7 cellular contexts compared by ENCODE assay signal in the genomic region with DNA sequence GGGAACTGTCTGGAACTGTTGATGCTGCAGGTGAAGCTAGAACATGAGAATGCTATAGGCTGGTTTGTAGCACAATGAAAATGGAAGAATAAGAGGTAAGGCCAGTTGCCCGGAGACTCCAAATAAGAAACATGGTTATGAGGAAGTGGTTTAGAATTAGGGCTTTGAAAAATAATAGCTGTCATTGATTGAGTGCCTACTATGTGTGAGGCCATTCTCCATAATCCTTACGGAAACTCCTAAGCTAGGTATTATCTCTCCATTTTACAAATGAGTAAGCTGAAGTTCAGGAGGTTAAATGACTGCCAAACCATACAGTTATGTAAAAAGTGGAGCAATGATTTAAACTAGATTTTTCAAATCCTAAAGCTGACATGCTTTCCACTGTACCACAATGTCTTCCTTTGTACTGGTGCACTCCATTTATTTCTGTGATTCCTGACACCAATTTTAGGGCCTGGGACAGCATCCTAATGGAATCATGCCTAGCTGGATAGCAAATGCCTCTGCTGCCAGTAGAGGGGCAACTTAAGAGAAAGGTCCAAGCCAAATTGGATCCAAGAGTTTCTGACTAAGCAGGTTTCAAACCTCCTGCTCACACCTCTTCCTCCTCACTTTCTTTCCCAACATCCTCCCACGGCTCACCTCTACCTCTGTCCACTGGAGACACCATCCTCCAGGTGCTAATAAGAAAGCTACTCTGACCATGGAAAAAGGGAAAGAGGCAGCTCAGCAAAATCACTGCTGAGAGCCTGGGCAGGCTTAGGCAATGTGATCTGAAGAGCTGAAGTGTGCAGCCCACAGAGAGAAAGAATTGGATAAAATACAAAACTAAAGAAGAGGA. TPM values are rescaled to one million over a fixed set of nuclear protein-coding genes. Genes with fewer than 3 reads are reported as not detected.
DNase-seq lines count a peak whose midpoint lies in the region; ATAC-seq and TF ChIP-seq lines count a peak whose summit lies in the region.

No MANE protein-coding gene starts in this region.

- POLR2A ChIA-PET in activated B cell treated with CpG ODN at 0.5 μM for 24 hours (lab: Charles Lee), result interaction anchor here (0.5 to 3.0 kb wide), 9 partner anchors 13 to 416 kb away, joined by 3 to 16 read pairs (median 4); partner anchors contain the start of gene PICALM

- TF ChIP-seq CTCF in activated B cell treated with CpG ODN at 0.5 μM for 24 hours (IDR thresholded peaks at IDR 0.05), result no peak
- TF ChIP-seq CTCF in osteocyte (IDR thresholded peaks at IDR 0.05), result no peak

- intact Hi-C loops in activated B cell treated with CpG ODN at 0.5 μM for 24 hours (cut with micrococcal nuclease), result loop anchor here (1.0 to 2.0 kb wide), 5 partner anchors 17 to 78 kb away; partner anchors contain the start of gene PICALM

- no peaks in the 10 kb centered on the region for H3K27me3 Mint-ChIP-seq in activated B cell treated with CpG ODN at 0.5 μM for 24 hours
- H3K27me3 Mint-ChIP-seq in osteocyte (ENCODE audit: unreplicated experiment), result no peaks in the 10 kb centered on the region

- H3K4me1 Mint-ChIP-seq in activated B cell treated with CpG ODN at 0.5 μM for 24 hours (peaks cover 21% of the 10 kb centered on the region), osteocyte (ENCODE audit: unreplicated experiment) (peaks cover 15% of the 10 kb centered on the region)

- H3K9me3 Mint-ChIP-seq in activated B cell treated with CpG ODN at 0.5 μM for 24 hours (no peaks in the 10 kb centered on the region), osteocyte (ENCODE audit: unreplicated experiment) (no peaks in the 10 kb centered on the region)

- DNase-seq in activated B cell treated with CpG ODN at 0.5 μM for 24 hours (no peak), osteocyte (ENCODE audit: extremely low spot score, unreplicated experiment) (no peak), NCI-H146 treated with DMSO at 0.1 percent for 48 hours (lab: John Stamatoyannopoulos, UW; ENCODE audit: unreplicated experiment) (no peak), mesenteric fat pad (ENCODE audit: low spot score) (no peak), NCI-H1436 (lab: John Stamatoyannopoulos, UW) (no peak)

- H3K27ac Mint-ChIP-seq in activated B cell treated with CpG ODN at 0.5 μM for 24 hours, result peak overlapping the region; percentile 87
- peak overlapping the region; percentile 52 for H3K27ac Mint-ChIP-seq in osteocyte (ENCODE audit: unreplicated experiment)

- H3K4me3 Mint-ChIP-seq in activated B cell treated with CpG ODN at 0.5 μM for 24 hours (peak overlapping the region; percentile 46), osteocyte (ENCODE audit: unreplicated experiment) (no peak overlapping the region)

- CTCF ChIA-PET in activated B cell treated with CpG ODN at 0.5 μM for 24 hours (lab: Charles Lee), result interaction anchor here (1.5 to 3.1 kb wide), 4 partner anchors 47 to 103 kb away, joined by 3 to 17 read pairs (median 8); partner anchors contain the start of gene PICALM

- ATAC-seq in GM19023 (IDR thresholded peaks at IDR 0.05; ENCODE audit: unreplicated experiment), result peak; percentile 51
- peak; percentile 31 for ATAC-seq in HG02938 (IDR thresholded peaks at IDR 0.05; ENCODE audit: unreplicated experiment)
- ATAC-seq in activated B cell treated with CpG ODN at 0.5 μM for 24 hours (ENCODE audit: low read depth), result peak; percentile 53

- H3K36me3 Mint-ChIP-seq in activated B cell treated with CpG ODN at 0.5 μM for 24 hours (ENCODE audit: low read depth), result no peaks in the 10 kb centered on the region
- H3K36me3 Mint-ChIP-seq in osteocyte (ENCODE audit: unreplicated experiment), result no peaks in the 10 kb centered on the region

RNA-seq across cellular contexts. Expression of gene PICALM, which starts 46.9 kb away (rescaled TPM):
- total RNA-seq in activated B cell treated with CpG ODN at 0.5 μM for 24 hours (118 and 139 TPM in 2 replicates), osteocyte (262 and 267 TPM in 2 replicates), mesenteric fat pad (366 TPM)
